Comparison of ENCODE assay signal across 1 cellular context in genomic region chr19:54905908-54906511, GRCh38.
TF ChIP-seq lines count a peak whose summit lies in the region.

A gene with protein sequence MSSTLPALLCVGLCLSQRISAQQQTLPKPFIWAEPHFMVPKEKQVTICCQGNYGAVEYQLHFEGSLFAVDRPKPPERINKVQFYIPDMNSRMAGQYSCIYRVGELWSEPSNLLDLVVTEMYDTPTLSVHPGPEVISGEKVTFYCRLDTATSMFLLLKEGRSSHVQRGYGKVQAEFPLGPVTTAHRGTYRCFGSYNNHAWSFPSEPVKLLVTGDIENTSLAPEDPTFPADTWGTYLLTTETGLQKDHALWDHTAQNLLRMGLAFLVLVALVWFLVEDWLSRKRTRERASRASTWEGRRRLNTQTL (plus strand): TSS chr19:54906148. CDS start chr19:54906188, 40 bp downstream.

TF ChIP-seq in GM23338, 12 proteins besides CTCF, POLR2A, EP300 and RAD21 (continued from another document):
- no peak for TF ChIP-seq ZNF462 (CRISPR knock-in tag; IDR thresholded peaks at IDR 0.05)
- no peak for TF ChIP-seq EZH2 (IDR thresholded peaks at IDR 0.05; ENCODE audit: low read depth, unreplicated experiment)
- TF ChIP-seq EZH2phosphoT487 (IDR thresholded peaks at IDR 0.05; ENCODE audit: unreplicated experiment) = no peak
- no peak for TF ChIP-seq NANOG (IDR thresholded peaks at IDR 0.05; ENCODE audit: borderline replicate concordance)
- TF ChIP-seq POLR2AphosphoS5 (IDR thresholded peaks at IDR 0.05; ENCODE audit: low read depth) = no peak
